1 cellular context compared by ENCODE assay signal in the genomic region with DNA sequence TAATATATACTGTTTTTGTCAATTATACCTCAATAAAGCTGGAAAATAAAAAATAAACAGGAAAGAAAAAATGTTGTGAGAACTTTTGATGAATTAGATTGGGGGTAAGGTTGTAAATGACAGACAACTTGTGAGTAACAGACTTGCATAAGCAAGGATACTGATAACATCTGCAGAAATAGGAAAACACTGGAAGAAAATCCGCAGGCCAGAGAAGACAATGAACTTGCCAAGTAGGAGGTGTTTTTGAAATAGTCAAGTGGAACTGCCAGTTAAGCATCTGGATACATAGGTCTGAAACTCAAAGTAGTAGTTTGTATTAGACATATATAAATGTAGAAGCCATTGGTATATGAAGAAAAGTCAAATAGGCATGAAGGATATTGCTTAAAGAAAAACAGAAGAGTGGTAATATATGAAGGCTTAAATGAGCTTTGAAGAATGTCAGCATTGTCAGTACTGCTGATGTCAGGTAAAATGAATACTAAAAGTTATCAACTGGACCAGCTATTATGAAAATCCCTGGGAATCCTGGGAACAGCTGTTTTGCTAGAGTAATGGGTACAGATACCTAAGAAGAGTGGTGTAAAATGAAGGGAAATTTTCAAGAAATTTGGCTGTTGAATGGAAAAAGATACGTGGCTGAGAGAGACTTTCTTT.
A peak's percentile ranks its signal among the peaks of the same experiment; 100 is the strongest.
TF ChIP-seq lines count a peak whose summit lies in the region.

No MANE protein-coding gene starts in this region.

TF ChIP-seq in K562, 482 proteins besides CTCF, POLR2A, EP300 and RAD21 (continued from another document and continues in another):
- TF ChIP-seq SIX5 (IDR thresholded peaks at IDR 0.05; ENCODE audit: borderline replicate concordance in 1 of 2, insufficient read depth in 1 of 2, low read depth in 1 of 2, low read length in 2 of 2) (no peak), ZNF592 (IDR thresholded peaks at IDR 0.05) (no peak), CLOCK (CRISPR knock-in tag; IDR thresholded peaks at IDR 0.05; ENCODE audit: borderline replicate concordance) (no peak), ZNF57 (CRISPR knock-in tag; IDR thresholded peaks at IDR 0.05) (no peak), ATF7 (IDR thresholded peaks at IDR 0.05) (no peak), ZNF24 (IDR thresholded peaks at IDR 0.05) (no peak), ETV1 (tag; conservative IDR thresholded peaks at IDR 0.05; ENCODE audit: low read depth) (no peak), SMARCA4 (IDR thresholded peaks at IDR 0.05) (0 out of 2 replicates have a peak, but pooled peaks have one; percentile 38), GABPB2 (CRISPR knock-in tag; conservative IDR thresholded peaks at IDR 0.05) (no peak), BRCA1 (IDR thresholded peaks at IDR 0.05) (no peak), BRCA1 (CRISPR knock-in tag; IDR thresholded peaks at IDR 0.05) (no peak), ZNF444 (CRISPR knock-in tag; IDR thresholded peaks at IDR 0.05) (no peak), ELF4 (CRISPR knock-in tag; IDR thresholded peaks at IDR 0.05) (no peak), ID3 (CRISPR knock-in tag; IDR thresholded peaks at IDR 0.05) (no peak), ID3 (tag; IDR thresholded peaks at IDR 0.05) (no peak), DACH1 (IDR thresholded peaks at IDR 0.05; ENCODE audit: partially characterized antibody) (peak; percentile 20), MAFG (tag; conservative IDR thresholded peaks at IDR 0.05) (0 out of 2 replicates have a peak, but pooled peaks have one; percentile 29), ZNF75A (CRISPR knock-in tag; IDR thresholded peaks at IDR 0.05) (no peak), ZNF445 (CRISPR knock-in tag; IDR thresholded peaks at IDR 0.05; ENCODE audit: low read depth) (no peak), C11orf30 (IDR thresholded peaks at IDR 0.05; ENCODE audit: low read depth) (peak; percentile 40; the same call in 1 of the 2 replicates), STAG1 (CRISPR knock-in tag; IDR thresholded peaks at IDR 0.05; ENCODE audit: borderline replicate concordance) (no peak), NFIC (IDR thresholded peaks at IDR 0.05) (no peak), ZNF3 (CRISPR knock-in tag; IDR thresholded peaks at IDR 0.05) (no peak), ADNP (tag; IDR thresholded peaks at IDR 0.05) (no peak; the same call in 1 of the 2 replicates), RBBP5 (IDR thresholded peaks at IDR 0.05; ENCODE audit: borderline replicate concordance, insufficient read depth, low read length, poor library complexity, severe bottlenecking) (no peak), NONO (IDR thresholded peaks at IDR 0.05; ENCODE audit: low read depth in 2 of 2, low read length in 1 of 2) (no peak), ZFP30 (CRISPR knock-in tag; IDR thresholded peaks at IDR 0.05; ENCODE audit: borderline replicate concordance) (no peak), ZNF232 (CRISPR knock-in tag; IDR thresholded peaks at IDR 0.05) (no peak), TEAD2 (tag; IDR thresholded peaks at IDR 0.05) (no peak), ZNF586 (CRISPR knock-in tag; conservative IDR thresholded peaks at IDR 0.05) (no peak), PHB2 (IDR thresholded peaks at IDR 0.05; ENCODE audit: low read depth) (no peak), RFX1 (IDR thresholded peaks at IDR 0.05) (no peak), ARID2 (IDR thresholded peaks at IDR 0.05) (no peak), NFATC3 (IDR thresholded peaks at IDR 0.05) (no peak)
- TF ChIP-seq, protein P1, sequence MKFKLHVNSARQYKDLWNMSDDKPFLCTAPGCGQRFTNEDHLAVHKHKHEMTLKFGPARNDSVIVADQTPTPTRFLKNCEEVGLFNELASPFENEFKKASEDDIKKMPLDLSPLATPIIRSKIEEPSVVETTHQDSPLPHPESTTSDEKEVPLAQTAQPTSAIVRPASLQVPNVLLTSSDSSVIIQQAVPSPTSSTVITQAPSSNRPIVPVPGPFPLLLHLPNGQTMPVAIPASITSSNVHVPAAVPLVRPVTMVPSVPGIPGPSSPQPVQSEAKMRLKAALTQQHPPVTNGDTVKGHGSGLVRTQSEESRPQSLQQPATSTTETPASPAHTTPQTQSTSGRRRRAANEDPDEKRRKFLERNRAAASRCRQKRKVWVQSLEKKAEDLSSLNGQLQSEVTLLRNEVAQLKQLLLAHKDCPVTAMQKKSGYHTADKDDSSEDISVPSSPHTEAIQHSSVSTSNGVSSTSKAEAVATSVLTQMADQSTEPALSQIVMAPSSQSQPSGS (CRISPR knock-in tag; IDR thresholded peaks at IDR 0.05) = no peak
- TF ChIP-seq, protein P2, sequence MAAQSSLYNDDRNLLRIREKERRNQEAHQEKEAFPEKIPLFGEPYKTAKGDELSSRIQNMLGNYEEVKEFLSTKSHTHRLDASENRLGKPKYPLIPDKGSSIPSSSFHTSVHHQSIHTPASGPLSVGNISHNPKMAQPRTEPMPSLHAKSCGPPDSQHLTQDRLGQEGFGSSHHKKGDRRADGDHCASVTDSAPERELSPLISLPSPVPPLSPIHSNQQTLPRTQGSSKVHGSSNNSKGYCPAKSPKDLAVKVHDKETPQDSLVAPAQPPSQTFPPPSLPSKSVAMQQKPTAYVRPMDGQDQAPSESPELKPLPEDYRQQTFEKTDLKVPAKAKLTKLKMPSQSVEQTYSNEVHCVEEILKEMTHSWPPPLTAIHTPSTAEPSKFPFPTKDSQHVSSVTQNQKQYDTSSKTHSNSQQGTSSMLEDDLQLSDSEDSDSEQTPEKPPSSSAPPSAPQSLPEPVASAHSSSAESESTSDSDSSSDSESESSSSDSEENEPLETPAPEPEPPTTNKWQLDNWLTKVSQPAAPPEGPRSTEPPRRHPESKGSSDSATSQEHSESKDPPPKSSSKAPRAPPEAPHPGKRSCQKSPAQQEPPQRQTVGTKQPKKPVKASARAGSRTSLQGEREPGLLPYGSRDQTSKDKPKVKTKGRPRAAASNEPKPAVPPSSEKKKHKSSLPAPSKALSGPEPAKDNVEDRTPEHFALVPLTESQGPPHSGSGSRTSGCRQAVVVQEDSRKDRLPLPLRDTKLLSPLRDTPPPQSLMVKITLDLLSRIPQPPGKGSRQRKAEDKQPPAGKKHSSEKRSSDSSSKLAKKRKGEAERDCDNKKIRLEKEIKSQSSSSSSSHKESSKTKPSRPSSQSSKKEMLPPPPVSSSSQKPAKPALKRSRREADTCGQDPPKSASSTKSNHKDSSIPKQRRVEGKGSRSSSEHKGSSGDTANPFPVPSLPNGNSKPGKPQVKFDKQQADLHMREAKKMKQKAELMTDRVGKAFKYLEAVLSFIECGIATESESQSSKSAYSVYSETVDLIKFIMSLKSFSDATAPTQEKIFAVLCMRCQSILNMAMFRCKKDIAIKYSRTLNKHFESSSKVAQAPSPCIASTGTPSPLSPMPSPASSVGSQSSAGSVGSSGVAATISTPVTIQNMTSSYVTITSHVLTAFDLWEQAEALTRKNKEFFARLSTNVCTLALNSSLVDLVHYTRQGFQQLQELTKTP (IDR thresholded peaks at IDR 0.05; ENCODE audit: low read depth in 1 of 2, partially characterized antibody in 2 of 2) = no peak
- TF ChIP-seq, protein P3, sequence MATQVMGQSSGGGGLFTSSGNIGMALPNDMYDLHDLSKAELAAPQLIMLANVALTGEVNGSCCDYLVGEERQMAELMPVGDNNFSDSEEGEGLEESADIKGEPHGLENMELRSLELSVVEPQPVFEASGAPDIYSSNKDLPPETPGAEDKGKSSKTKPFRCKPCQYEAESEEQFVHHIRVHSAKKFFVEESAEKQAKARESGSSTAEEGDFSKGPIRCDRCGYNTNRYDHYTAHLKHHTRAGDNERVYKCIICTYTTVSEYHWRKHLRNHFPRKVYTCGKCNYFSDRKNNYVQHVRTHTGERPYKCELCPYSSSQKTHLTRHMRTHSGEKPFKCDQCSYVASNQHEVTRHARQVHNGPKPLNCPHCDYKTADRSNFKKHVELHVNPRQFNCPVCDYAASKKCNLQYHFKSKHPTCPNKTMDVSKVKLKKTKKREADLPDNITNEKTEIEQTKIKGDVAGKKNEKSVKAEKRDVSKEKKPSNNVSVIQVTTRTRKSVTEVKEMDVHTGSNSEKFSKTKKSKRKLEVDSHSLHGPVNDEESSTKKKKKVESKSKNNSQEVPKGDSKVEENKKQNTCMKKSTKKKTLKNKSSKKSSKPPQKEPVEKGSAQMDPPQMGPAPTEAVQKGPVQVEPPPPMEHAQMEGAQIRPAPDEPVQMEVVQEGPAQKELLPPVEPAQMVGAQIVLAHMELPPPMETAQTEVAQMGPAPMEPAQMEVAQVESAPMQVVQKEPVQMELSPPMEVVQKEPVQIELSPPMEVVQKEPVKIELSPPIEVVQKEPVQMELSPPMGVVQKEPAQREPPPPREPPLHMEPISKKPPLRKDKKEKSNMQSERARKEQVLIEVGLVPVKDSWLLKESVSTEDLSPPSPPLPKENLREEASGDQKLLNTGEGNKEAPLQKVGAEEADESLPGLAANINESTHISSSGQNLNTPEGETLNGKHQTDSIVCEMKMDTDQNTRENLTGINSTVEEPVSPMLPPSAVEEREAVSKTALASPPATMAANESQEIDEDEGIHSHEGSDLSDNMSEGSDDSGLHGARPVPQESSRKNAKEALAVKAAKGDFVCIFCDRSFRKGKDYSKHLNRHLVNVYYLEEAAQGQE (CRISPR knock-in tag; IDR thresholded peaks at IDR 0.05; ENCODE audit: low read depth) = no peak
- TF ChIP-seq, protein P4, sequence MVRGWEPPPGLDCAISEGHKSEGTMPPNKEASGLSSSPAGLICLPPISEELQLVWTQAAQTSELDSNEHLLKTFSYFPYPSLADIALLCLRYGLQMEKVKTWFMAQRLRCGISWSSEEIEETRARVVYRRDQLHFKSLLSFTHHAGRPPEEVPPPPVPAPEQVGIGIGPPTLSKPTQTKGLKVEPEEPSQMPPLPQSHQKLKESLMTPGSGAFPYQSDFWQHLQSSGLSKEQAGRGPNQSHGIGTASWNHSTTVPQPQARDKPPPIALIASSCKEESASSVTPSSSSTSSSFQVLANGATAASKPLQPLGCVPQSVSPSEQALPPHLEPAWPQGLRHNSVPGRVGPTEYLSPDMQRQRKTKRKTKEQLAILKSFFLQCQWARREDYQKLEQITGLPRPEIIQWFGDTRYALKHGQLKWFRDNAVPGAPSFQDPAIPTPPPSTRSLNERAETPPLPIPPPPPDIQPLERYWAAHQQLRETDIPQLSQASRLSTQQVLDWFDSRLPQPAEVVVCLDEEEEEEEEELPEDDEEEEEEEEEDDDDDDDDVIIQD (CRISPR knock-in tag; IDR thresholded peaks at IDR 0.05) = no peak
